In genomic region chr13:65260938-65261880, GRCh38 we compare ENCODE assay signal across 1 cellular context.
TF ChIP-seq lines count a peak whose summit lies in the region.

No MANE protein-coding gene starts in this region.

TF ChIP-seq in H1, 55 proteins besides CTCF, POLR2A, EP300 and RAD21 (continued from another document):
- TF ChIP-seq SRF (IDR thresholded peaks at IDR 0.05; ENCODE audit: low read depth, low read length) (no peak), SP2 (IDR thresholded peaks at IDR 0.05; ENCODE audit: low read length) (no peak), RBBP5 (IDR thresholded peaks at IDR 0.05; ENCODE audit: borderline replicate concordance, low read depth, low read length) (no peak), KDM1A (IDR thresholded peaks at IDR 0.05; ENCODE audit: borderline replicate concordance, low read length) (no peak), TAF7 (optimal IDR thresholded peaks at IDR 0.05; ENCODE audit: borderline replicate concordance, low read depth, low read length) (no peak), JUND (IDR thresholded peaks at IDR 0.05; ENCODE audit: low read length) (no peak)
TF ChIP-seq in H1: peak in this region for 0.
